In the genomic region with DNA sequence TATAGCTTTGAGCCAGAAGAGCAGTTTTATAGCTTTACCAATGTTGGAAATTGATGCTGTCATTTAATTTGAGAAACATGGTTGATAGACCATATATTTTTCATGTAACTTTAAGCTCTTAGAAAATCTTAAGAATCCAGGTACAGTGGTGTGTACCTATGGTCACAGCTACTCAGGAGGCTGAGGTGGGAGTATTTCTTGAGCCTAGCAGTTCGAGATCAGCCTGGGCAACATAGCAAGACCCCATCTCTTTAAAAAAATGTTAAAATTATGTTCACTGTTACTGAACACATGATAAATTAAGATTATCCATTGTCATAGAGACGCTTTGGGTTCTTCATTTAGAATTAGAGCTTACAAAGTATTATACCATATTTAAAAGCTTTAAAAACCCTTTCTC, we compare ENCODE assay signal across 23 cellular contexts. TPM values are rescaled to one million over a fixed set of nuclear protein-coding genes. Genes with fewer than 3 reads are reported as not detected.
DNase-seq lines count a peak whose midpoint lies in the region; ATAC-seq, FAIRE-seq and TF ChIP-seq lines count a peak whose summit lies in the region.
"Had no signal": no experiment of that assay in that cellular context is flagged by ENCODE, and none has a peak within 500 bp of the region (broad histone marks: within the 10 kb centered on the region; RNA-seq: fewer than 3 reads in every experiment).

No MANE protein-coding gene starts in this region.

- no peak overlapping the region for H3K27ac ChIP-seq in HepG2 (ENCODE audit: extremely low read length, insufficient read depth, low read length)
- H3K27ac ChIP-seq in right lobe of liver: no peak overlapping the region
- peak overlapping the region; percentile 19; the same call in 1 of the 2 replicates for H3K27ac ChIP-seq in Panc1 (ENCODE audit: low read length)
- H3K27ac ChIP-seq in K562 (ENCODE audit: extremely low read depth, low read depth, low read length): no peak overlapping the region
- H3K27ac ChIP-seq in transverse colon: no peak overlapping the region
- H3K27ac ChIP-seq: A549; BLaER1 treated with 17β-estradiol and CSF1 and Interleukin-3, amounts not matched to agents 10 nM and 100 nM had no signal

- TF ChIP-seq POLR2A in HepG2 (IDR thresholded peaks at IDR 0.05; ENCODE audit: insufficient read depth in 1 of 2, low read depth in 2 of 2, low read length in 2 of 2) (no peak), right lobe of liver (IDR thresholded peaks at IDR 0.05) (no peak), K562 (conservative IDR thresholded peaks at IDR 0.05) (no peak), transverse colon (IDR thresholded peaks at IDR 0.05) (no peak)

- CTCF ChIA-PET in HepG2 (lab: Yijun Ruan, JAX; ENCODE audit: low intra/inter-chr PET ratio, low total read pairs): no interaction called here
- CTCF ChIA-PET in Panc1 (lab: Charles Lee): interaction anchor here (0.6 kb wide), 1 partner anchor 90 kb away, joined by 3 read pairs; no protein-coding TSS in a partner anchor
- CTCF ChIA-PET in K562 (lab: Yijun Ruan, JAX; ENCODE audit: low intra/inter-chr PET ratio): no interaction called here

- H3K4me1 ChIP-seq in HepG2 (ENCODE audit: insufficient read depth, low read length) (no peaks in the 10 kb centered on the region), right lobe of liver (no peaks in the 10 kb centered on the region), Panc1 (ENCODE audit: control insufficient read depth, insufficient read depth, low read length) (peaks cover 19% of the 10 kb centered on the region), K562 (replicated peaks in 1 of 2; ENCODE audit: control insufficient read depth in 2 of 2, insufficient read depth in 2 of 2, low read length in 2 of 2) (peaks cover 0 to 3% of the 10 kb centered on the region in 2 experiments; a peak in 2 of 5 replicates), transverse colon (peaks cover 0 to 13% (median 6%) of the 10 kb centered on the region in 4 donors)

- no peaks in the 10 kb centered on the region for H3K9me3 ChIP-seq in HepG2 (ENCODE audit: low read length)
- no peaks in the 10 kb centered on the region for H3K9me3 ChIP-seq in right lobe of liver
- H3K9me3 ChIP-seq in Panc1 (ENCODE audit: control insufficient read depth, insufficient read depth, low read depth, low read length): no peaks in the 10 kb centered on the region
- H3K9me3 ChIP-seq in K562 (replicated peaks; ENCODE audit: control insufficient read depth, insufficient read depth, low read depth, low read length): no peaks in the 10 kb centered on the region
- no peaks in the 10 kb centered on the region for H3K9me3 ChIP-seq in transverse colon
- H3K9me3 ChIP-seq: A549; BE2C; BLaER1 treated with 17β-estradiol and CSF1 and Interleukin-3, amounts not matched to agents 10 nM and 100 nM had no signal

- intact Hi-C loops in HepG2 (cut with micrococcal nuclease; ENCODE audit: unreplicated experiment) (no loop called here), right lobe of liver (cut with DNase I) (no loop called here), Panc1 (cut with micrococcal nuclease; ENCODE audit: unreplicated experiment) (no loop called here), K562 (cut with micrococcal nuclease) (no loop called here), transverse colon (cut with DNase I; ENCODE audit: low total_unique reads) (no loop called here)

- no peak for TF ChIP-seq CTCF in HepG2 (CRISPR knock-in tag; IDR thresholded peaks at IDR 0.05)
- TF ChIP-seq CTCF in right lobe of liver (IDR thresholded peaks at IDR 0.05): no peak
- no peak for TF ChIP-seq CTCF in Panc1 (IDR thresholded peaks at IDR 0.05)
- no peak for TF ChIP-seq CTCF in K562 (IDR thresholded peaks at IDR 0.05 in 2 of 3, conservative IDR thresholded peaks at IDR 0.05 in 1 of 3; ENCODE audit: insufficient read depth in 2 of 3, low read depth in 1 of 3, low read length in 3 of 3)
- no peak for TF ChIP-seq CTCF in transverse colon (IDR thresholded peaks at IDR 0.05)

- H2AFZ ChIP-seq in HepG2 (ENCODE audit: low read length) (no peak overlapping the region), K562 (ENCODE audit: low read depth, low read length) (no peak overlapping the region)

- H3K27me3 ChIP-seq in HepG2 (ENCODE audit: control insufficient read depth in 1 of 2, insufficient read depth in 2 of 2, low read length in 2 of 2) (no peaks in the 10 kb centered on the region), right lobe of liver (no peaks in the 10 kb centered on the region), Panc1 (ENCODE audit: control insufficient read depth, insufficient read depth, low read length) (no peaks in the 10 kb centered on the region), K562 (ENCODE audit: control insufficient read depth in 2 of 2, insufficient read depth in 2 of 2, low read length in 2 of 2) (no peaks in the 10 kb centered on the region), transverse colon (no peaks in the 10 kb centered on the region)
- H3K27me3 ChIP-seq: BE2C; BLaER1 treated with 17β-estradiol and CSF1 and Interleukin-3, amounts not matched to agents 10 nM and 100 nM had no signal

- POLR2A ChIA-PET in HepG2 (lab: Yijun Ruan, JAX) (no interaction called here), Panc1 (lab: Charles Lee) (interaction anchor here (0.5 to 0.9 kb wide), 3 partner anchors 17 to 76 kb away, joined by 3 to 4 read pairs (median 3); no protein-coding TSS in a partner anchor), K562 (lab: Yijun Ruan, JAX) (interaction anchor here (0.6 to 2.2 kb wide), 8 partner anchors 8 to 72 kb away, joined by 3 to 9 read pairs (median 3); no protein-coding TSS in a partner anchor)

- no peak for TF ChIP-seq RAD21 in HepG2 (CRISPR knock-in tag; IDR thresholded peaks at IDR 0.05)
- no peak for TF ChIP-seq RAD21 in K562 (CRISPR knock-in tag; conservative IDR thresholded peaks at IDR 0.05 in 1 of 2, IDR thresholded peaks at IDR 0.05 in 1 of 2)

- in situ Hi-C loops in HepG2 (cut with HindIII; ENCODE audit: extremely low pct_ligation_motif_present, low pct_unique_long_range_greater_than_20kb): no loop called here
- in situ Hi-C loops in Panc1 (cut with HindIII; ENCODE audit: low pct_unique_long_range_greater_than_20kb, low sequenced_read_pairs): no loop called here
- in situ Hi-C loops in K562 (cut with MboI): no loop called here
- in situ Hi-C loops in transverse colon (cut with MboI; ENCODE audit: low pct_ligation_motif_present in 1 of 4, low pct_unique_long_range_greater_than_20kb in 1 of 4, low sequenced_read_pairs in 3 of 4): no loop called here

- TF ChIP-seq EP300 in HepG2 (IDR thresholded peaks at IDR 0.05; ENCODE audit: low read depth in 2 of 2, low read length in 2 of 2): no peak
- TF ChIP-seq EP300 in HepG2 (CRISPR knock-in tag; IDR thresholded peaks at IDR 0.05; ENCODE audit: borderline replicate concordance): no peak
- TF ChIP-seq EP300 in K562 (IDR thresholded peaks at IDR 0.05; ENCODE audit: low read length): no peak
- TF ChIP-seq EP300 in transverse colon (IDR thresholded peaks at IDR 0.05; ENCODE audit: low read depth): no peak

- ATAC-seq in HepG2: no peak
- no peak for ATAC-seq in right lobe of liver
- no peak for ATAC-seq in Panc1
- no peak for ATAC-seq in K562
- ATAC-seq: A549, HCT116 had no signal

- H3K9ac ChIP-seq in HepG2 (ENCODE audit: insufficient read depth, low read depth, low read length): no peak overlapping the region
- no peak overlapping the region for H3K9ac ChIP-seq in K562 (ENCODE audit: insufficient read depth in 1 of 2, low read depth in 2 of 2, low read length in 2 of 2)
- H3K9ac ChIP-seq: BLaER1 treated with 17β-estradiol and CSF1 and Interleukin-3, amounts not matched to agents 10 nM and 100 nM had no signal

- BruUV-seq in HepG2 (replicated peaks; lab: Mats Ljungman, UMichigan): no TSS peak
- no TSS peak for BruUV-seq in Panc1 (replicated peaks; lab: Mats Ljungman, UMichigan)
- BruUV-seq in K562 (replicated peaks; lab: Mats Ljungman, UMichigan): no TSS peak

- H3K79me2 ChIP-seq in HepG2 (ENCODE audit: insufficient read depth, low read length) (peaks cover 10% of the 10 kb centered on the region), K562 (ENCODE audit: control insufficient read depth, insufficient read depth, low read length) (peaks cover 6% of the 10 kb centered on the region; the same call in 1 of the 3 replicates)

- DNase-seq in HepG2 (ENCODE audit: low spot score) (no peak), right lobe of liver (no peak), Panc1 (ENCODE audit: low read depth, low spot score) (no peak), K562 (ENCODE audit: extremely low read depth in 1 of 4, low spot score in 3 of 4) (no peak), transverse colon (no peak), DMS79 (lab: John Stamatoyannopoulos, UW) (no peak), HPDE6-E6E7 (ENCODE audit: extremely low spot score) (no peak)
- DNase-seq: 8988T; ACHN; AML-193; BE2C; Calu3; CD4-positive, alpha-beta memory T cell; COR-L47; DMS53; DND-41; H9; HFFc6 had no signal

- WGBS in HepG2 (ENCODE audit: low lambda C conversion rate): 93% methylated on average over 2 of the region's 2 CpGs
- WGBS in right lobe of liver (ENCODE audit: insufficient coverage, low coverage, low lambda C conversion rate, missing lambda C conversion rate): 88% methylated on average over 2 of the region's 2 CpGs
- WGBS in K562 (ENCODE audit: insufficient coverage, low coverage, missing lambda C conversion rate): 69% methylated on average over 2 of the region's 2 CpGs
- WGBS in transverse colon (ENCODE audit: low coverage in 1 of 2), 2 donors: 95 to 97% methylated on average over 2 of the region's 2 CpGs

- no peaks in the 10 kb centered on the region for H3K9me1 ChIP-seq in K562 (ENCODE audit: control insufficient read depth, insufficient read depth, low read length)

- H3K4me2 ChIP-seq in HepG2 (ENCODE audit: low read depth, low read length): no peak overlapping the region
- no peak overlapping the region for H3K4me2 ChIP-seq in K562 (ENCODE audit: insufficient read depth, low read length)
- H3K4me2 ChIP-seq: A549; BLaER1 treated with 17β-estradiol and CSF1 and Interleukin-3, amounts not matched to agents 10 nM and 100 nM had no signal

- H3K36me3 ChIP-seq in HepG2 (replicated peaks in 1 of 2; ENCODE audit: control insufficient read depth in 1 of 2, insufficient read depth in 2 of 2, low read length in 2 of 2) (no peaks in the 10 kb centered on the region), right lobe of liver (no peaks in the 10 kb centered on the region), Panc1 (ENCODE audit: control insufficient read depth, insufficient read depth, low read length) (no peaks in the 10 kb centered on the region), K562 (ENCODE audit: control insufficient read depth, insufficient read depth, low read length) (no peaks in the 10 kb centered on the region), transverse colon (no peaks in the 10 kb centered on the region)

- no peak overlapping the region for H3K4me3 ChIP-seq in HepG2 (replicated peaks in 1 of 3; ENCODE audit: insufficient read depth in 1 of 3, low read depth in 2 of 3, low read length in 3 of 3)
- H3K4me3 ChIP-seq in right lobe of liver: no peak overlapping the region
- no peak overlapping the region for H3K4me3 ChIP-seq in Panc1 (ENCODE audit: low read depth in 2 of 2, low read length in 2 of 2)
- H3K4me3 ChIP-seq in K562: no peak overlapping the region
- no peak overlapping the region for H3K4me3 ChIP-seq in transverse colon
- H3K4me3 ChIP-seq: A549; BLaER1 treated with 17β-estradiol and CSF1 and Interleukin-3, amounts not matched to agents 10 nM and 100 nM had no signal

- FAIRE-seq in HepG2 (lab: Jason Lieb, UNC): no peak
- FAIRE-seq in K562 (lab: Jason Lieb, UNC): no peak
- FAIRE-seq: GM12892, H1 had no signal

- H4K20me1 ChIP-seq in HepG2 (ENCODE audit: insufficient read depth, low read length) (no peaks in the 10 kb centered on the region), K562 (replicated peaks; ENCODE audit: control insufficient read depth, insufficient read depth, low read length) (no peaks in the 10 kb centered on the region; the same call in 1 of the 2 replicates)

RNA-seq across cellular contexts. Expression of a gene that starts 18.2 kb away (rescaled TPM):
- total RNA-seq in HepG2 (2016; rRNA removed; fragmentation: Illumina TruSeq; extraction: Trizol) (29.1 and 31.4 TPM in 2 replicates), right lobe of liver (10 to 100 TPM; 21.1 to 38.8 (median 28.0) TPM), Panc1 (2021; ENCODE audit: unreplicated experiment) (135 TPM), K562 (2014; rRNA removed) (6.4 TPM in 2 replicates), K562 (2014; rRNA removed; fragmentation: Illumina TruSeq; extraction: Trizol) (10.2 and 12.6 TPM in 2 replicates), K562 (2015; rRNA removed; fragmentation: Illumina TruSeq; extraction: Trizol) (10.8 and 12.4 TPM in 2 replicates), K562 (2021) (10.3 and 10.6 TPM in 2 replicates), transverse colon (10 to 100 TPM; 23.9 to 50.1 (median 36.7) TPM)
- total RNA-seq in HepG2 (2016; cell fraction: cytosol; rRNA removed; fragmentation: Illumina TruSeq; extraction: Trizol; ENCODE audit: low read depth): 23.6 and 27.7 TPM in 2 replicates
- 27.1 and 27.9 TPM in 2 replicates for total RNA-seq in HepG2 (2016; cell fraction: insoluble cytoplasmic fraction; rRNA removed; fragmentation: Illumina TruSeq; extraction: Trizol)
- total RNA-seq in HepG2 (2016; cell fraction: membrane; rRNA removed; fragmentation: Illumina TruSeq; extraction: Trizol): 34.9 and 39.7 TPM in 2 replicates
- total RNA-seq in HepG2 (2016; cell fraction: nucleus; rRNA removed; fragmentation: Illumina TruSeq; extraction: Trizol): 13.9 and 19.8 TPM in 2 replicates
- polyA plus RNA-seq in HepG2 (2011; rRNA removed) (5.3 and 7.1 TPM in 2 replicates), K562 (2011; rRNA removed) (6.1 and 9.2 TPM in 2 replicates), K562 (2014; fragmentation: Illumina TruSeq; extraction: Trizol) (9.2 and 13.4 TPM in 2 replicates), K562 (2014; fragmentation: Nextera tagmentation; extraction: Ambion mirVana) (1 to 10 TPM; 3.4 to 6.6 TPM), K562 (2014; rRNA removed) (4.6 and 5.2 TPM in 2 replicates)
- 5.4 and 8.4 TPM in 2 replicates for polyA plus RNA-seq in HepG2 (2011; cell fraction: cytosol; rRNA removed)
- polyA plus RNA-seq in HepG2 (2011; cell fraction: nucleus; rRNA removed): 2.7 and 4.4 TPM in 2 replicates
- 8.7 and 10.0 TPM in 2 replicates for polyA plus RNA-seq in HepG2 (2012)
- 45.4 and 52.0 TPM in 2 replicates for polyA plus RNA-seq in HepG2 (2016; cell fraction: cytosol; fragmentation: Illumina TruSeq; extraction: Trizol; ENCODE audit: low read depth)
- 20.1 and 20.9 TPM in 2 replicates for polyA plus RNA-seq in HepG2 (2016; cell fraction: insoluble cytoplasmic fraction; fragmentation: Illumina TruSeq; extraction: Trizol; ENCODE audit: low read depth)
- 31.9 and 38.5 TPM in 2 replicates for polyA plus RNA-seq in HepG2 (2016; cell fraction: membrane; fragmentation: Illumina TruSeq; extraction: Trizol; ENCODE audit: low read depth)
- 25.8 and 29.3 TPM in 2 replicates for polyA plus RNA-seq in HepG2 (2016; cell fraction: nucleus; fragmentation: Illumina TruSeq; extraction: Trizol; ENCODE audit: insufficient read depth, low read depth)
- polyA minus RNA-seq in HepG2 (2011; rRNA and poly(A)+ RNA removed; ENCODE audit: low replicate concordance): 2.4 and 4.6 TPM in 2 replicates
- polyA minus RNA-seq in HepG2 (2011; cell fraction: cytosol; rRNA and poly(A)+ RNA removed): 9.3 and 9.6 TPM in 2 replicates
- 6.3 and 7.8 TPM in 2 replicates for polyA minus RNA-seq in HepG2 (2011; cell fraction: nucleus; rRNA and poly(A)+ RNA removed)
- polyA plus RNA-seq in Panc1 (2012; ENCODE audit: insufficient read length): 42.3 TPM
- 3.8 and 11.4 TPM in 2 replicates for total RNA-seq in K562 (2011; cell fraction: chromatin; rRNA removed; ENCODE audit: low replicate concordance)
- total RNA-seq in K562 (2011; cell fraction: nucleolus; rRNA removed): 3.5 and 4.1 TPM in 2 replicates
- 9.5 and 18.6 TPM in 2 replicates for total RNA-seq in K562 (2011; cell fraction: nucleoplasm; rRNA removed)
- 2.7 and 4.5 TPM in 2 replicates for polyA plus RNA-seq in K562 (2011; cell fraction: cytosol; rRNA removed)
- 1.7 and 2.4 TPM in 2 replicates for polyA plus RNA-seq in K562 (2011; cell fraction: nucleus; rRNA removed)
- 4.1 and 5.4 TPM in 2 replicates for polyA plus RNA-seq in K562 (2012)
- 8.9 and 10.7 TPM in 2 replicates for polyA minus RNA-seq in K562 (2011; rRNA and poly(A)+ RNA removed)
- polyA minus RNA-seq in K562 (2011; cell fraction: cytosol; rRNA and poly(A)+ RNA removed): 5.2 and 6.8 TPM in 2 replicates
- 2.8 and 4.2 TPM in 2 replicates for polyA minus RNA-seq in K562 (2011; cell fraction: nucleus; rRNA and poly(A)+ RNA removed)
